In the genomic region with DNA sequence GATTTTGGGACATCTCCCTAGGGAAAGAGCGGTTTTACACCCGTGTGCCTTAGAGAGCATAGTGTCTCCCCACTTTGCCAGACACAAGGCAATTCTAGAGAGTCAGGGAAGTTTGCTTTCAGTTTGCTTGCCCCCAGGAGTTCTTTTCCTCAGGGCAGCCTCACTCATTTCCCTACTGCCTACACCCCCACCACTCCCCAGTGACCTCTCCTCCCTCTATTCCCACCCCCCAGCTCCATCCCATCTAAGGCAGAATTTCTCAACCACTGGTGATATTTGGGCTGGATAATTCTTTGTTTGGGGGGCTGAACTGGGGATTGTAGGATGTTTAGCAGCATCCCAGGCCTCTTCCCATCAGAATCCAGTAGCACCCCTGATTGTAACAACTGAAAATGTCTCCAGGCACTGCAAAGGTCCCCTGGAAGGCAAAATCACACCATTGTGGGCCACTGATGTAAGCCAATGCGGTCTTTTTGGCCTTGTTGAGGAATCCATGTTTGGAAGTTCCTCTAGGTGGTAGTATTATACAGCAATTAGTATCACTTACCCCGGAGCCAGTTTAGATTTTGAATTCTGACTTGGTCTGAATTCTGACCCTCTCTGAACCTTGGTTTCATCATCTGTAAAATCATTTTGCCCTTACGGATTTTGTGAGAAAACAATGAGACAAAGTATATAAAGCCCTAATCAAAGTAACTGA, we compare ENCODE assay signal across 1 cellular context.
TF ChIP-seq lines count a peak whose summit lies in the region.

No MANE protein-coding gene starts in this region.

TF ChIP-seq in IMR-90, 13 proteins besides CTCF, POLR2A, EP300 and RAD21:
- TF ChIP-seq SMC3 (IDR thresholded peaks at IDR 0.05; ENCODE audit: low read depth, low read length) = 0 out of 2 replicates have a peak, but pooled peaks have one; percentile 14
- TF ChIP-seq, protein P1, sequence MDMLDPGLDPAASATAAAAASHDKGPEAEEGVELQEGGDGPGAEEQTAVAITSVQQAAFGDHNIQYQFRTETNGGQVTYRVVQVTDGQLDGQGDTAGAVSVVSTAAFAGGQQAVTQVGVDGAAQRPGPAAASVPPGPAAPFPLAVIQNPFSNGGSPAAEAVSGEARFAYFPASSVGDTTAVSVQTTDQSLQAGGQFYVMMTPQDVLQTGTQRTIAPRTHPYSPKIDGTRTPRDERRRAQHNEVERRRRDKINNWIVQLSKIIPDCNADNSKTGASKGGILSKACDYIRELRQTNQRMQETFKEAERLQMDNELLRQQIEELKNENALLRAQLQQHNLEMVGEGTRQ (IDR thresholded peaks at IDR 0.05; ENCODE audit: low read depth, low read length) = no peak
